ENCODE assay signal across 12 cellular contexts in the genomic region with DNA sequence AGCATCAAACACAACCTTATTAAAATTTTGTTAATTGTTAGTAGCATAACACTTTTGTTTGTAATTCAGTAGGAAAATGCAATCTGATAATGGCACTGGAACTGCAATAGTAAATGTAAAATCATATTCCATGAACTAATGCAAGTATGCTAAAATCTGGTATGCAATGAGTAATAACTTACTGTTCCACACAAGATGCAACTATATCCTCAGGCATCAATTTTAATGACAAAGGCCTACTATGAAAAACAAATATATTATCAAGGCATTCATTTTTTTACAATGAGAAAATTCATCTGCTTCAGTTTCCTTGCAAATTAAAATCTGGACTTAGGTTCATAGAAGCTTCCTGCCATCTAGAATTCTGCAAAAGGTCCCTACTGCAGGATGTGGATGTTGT. TPM values are rescaled to one million over a fixed set of nuclear protein-coding genes. Genes with fewer than 3 reads are reported as not detected.
A peak's percentile ranks its signal among the peaks of the same experiment; 100 is the strongest.
DNase-seq lines count a peak whose midpoint lies in the region; ATAC-seq, FAIRE-seq and TF ChIP-seq lines count a peak whose summit lies in the region.
"Had no signal": no experiment of that assay in that cellular context is flagged by ENCODE, and none has a peak within 500 bp of the region (broad histone marks: within the 10 kb centered on the region; RNA-seq: fewer than 3 reads in every experiment).

No MANE protein-coding gene starts in this region.

- H3K4me3 ChIP-seq in ACC112 (ENCODE audit: low read depth, low read length) (no peak overlapping the region; the same call in 1 of the 2 replicates), GM23338 (no peak overlapping the region), astrocyte (ENCODE audit: insufficient read depth, low read depth, low read length) (no peak overlapping the region), mesenchymal stem cell (ENCODE audit: insufficient read depth in 1 of 2, low read depth in 1 of 2, low read length in 2 of 2) (peak overlapping the region in 1 of 2 experiments; percentile 98), pancreas (no peak overlapping the region)

- intact Hi-C loops in pancreas (cut with DNase I): loop anchor here in 1 of 3 donors (10.0 kb wide), 1 partner anchor 64 kb away; no protein-coding TSS in a partner anchor

- H3K27me3 Mint-ChIP-seq in GM23338 (ENCODE audit: insufficient read depth, low read depth, poor library complexity): peaks cover 9% of the 10 kb centered on the region
- H3K27me3 Mint-ChIP-seq in astrocyte (ENCODE audit: low read depth, unreplicated experiment): no peaks in the 10 kb centered on the region

- ATAC-seq in GM23338 (no peak), GM21786 (IDR thresholded peaks at IDR 0.05; ENCODE audit: unreplicated experiment) (no peak), pancreas (no peak)

- H3K27ac Mint-ChIP-seq in GM23338: no peak overlapping the region
- peak overlapping the region; percentile 16 for H3K27ac Mint-ChIP-seq in astrocyte (ENCODE audit: unreplicated experiment)

- no peak overlapping the region for H3K18ac ChIP-seq in mesenchymal stem cell (ENCODE audit: low read depth in 1 of 2, low read length in 2 of 2)

- H3K79me2 ChIP-seq in ACC112 (ENCODE audit: control insufficient read depth, insufficient read depth, low read length, unreplicated experiment) (peaks cover 16% of the 10 kb centered on the region), GM23338 (replicated peaks; ENCODE audit: insufficient read depth) (peaks cover 30% of the 10 kb centered on the region), astrocyte (ENCODE audit: insufficient read depth, low read length) (peaks cover 30% of the 10 kb centered on the region)

- no peak overlapping the region for H3K23ac ChIP-seq in mesenchymal stem cell (ENCODE audit: low read length in 2 of 2)

- H3K9me3 ChIP-seq in astrocyte (ENCODE audit: insufficient read depth, low read depth, low read length): no peaks in the 10 kb centered on the region
- H3K9me3 ChIP-seq in mesenchymal stem cell (ENCODE audit: control insufficient read depth, low read length): no peaks in the 10 kb centered on the region
- H3K9me3 ChIP-seq in pancreas: no peaks in the 10 kb centered on the region
- H3K9me3 ChIP-seq: left lung had no signal

- H3K36me3 Mint-ChIP-seq in GM23338 (ENCODE audit: low read depth) (no peaks in the 10 kb centered on the region), astrocyte (ENCODE audit: low read depth, unreplicated experiment) (no peaks in the 10 kb centered on the region)

- no peak overlapping the region for H3K4me3 Mint-ChIP-seq in GM23338
- H3K4me3 Mint-ChIP-seq in astrocyte (ENCODE audit: unreplicated experiment): no peak overlapping the region

- no peak overlapping the region for H2BK12ac ChIP-seq in mesenchymal stem cell (ENCODE audit: low read length in 2 of 2)

- FAIRE-seq in astrocyte (lab: Jason Lieb, UNC) (no peak), RCC 7860 (lab: Jason Lieb, UNC) (no peak), pancreas (lab: Jason Lieb, UNC) (no peak)

- no peak overlapping the region for H2BK15ac ChIP-seq in mesenchymal stem cell (ENCODE audit: low read depth, poor library complexity, severe bottlenecking)

- H3K9me3 Mint-ChIP-seq in GM23338 (no peaks in the 10 kb centered on the region), astrocyte (ENCODE audit: unreplicated experiment) (no peaks in the 10 kb centered on the region)

- H3K9ac ChIP-seq in astrocyte (ENCODE audit: low read length): no peak overlapping the region
- H3K9ac ChIP-seq in mesenchymal stem cell (ENCODE audit: low read length): peak overlapping the region; percentile 98

- H3K4ac ChIP-seq in mesenchymal stem cell (ENCODE audit: low read depth in 1 of 2, low read length in 2 of 2): no peak overlapping the region

- H3K4me1 Mint-ChIP-seq in GM23338: peaks cover 28% of the 10 kb centered on the region
- H3K4me1 Mint-ChIP-seq in astrocyte (ENCODE audit: low read depth, unreplicated experiment): peaks cover 10% of the 10 kb centered on the region

- no peaks in the 10 kb centered on the region for H3K9me2 ChIP-seq in GM23338 (ENCODE audit: insufficient read depth)

- H3K79me1 ChIP-seq in mesenchymal stem cell (replicated peaks; ENCODE audit: low read length, poor library complexity, severe bottlenecking): peaks cover 8% of the 10 kb centered on the region

- no peaks in the 10 kb centered on the region for H3F3A ChIP-seq in GM23338 (replicated peaks; ENCODE audit: low read depth)

- H3K27me3 ChIP-seq in ACC112 (ENCODE audit: insufficient read depth, low read length) (peaks cover 14% of the 10 kb centered on the region; the same call in 1 of the 2 replicates), GM23338 (ENCODE audit: insufficient read depth) (no peaks in the 10 kb centered on the region; the same call in 1 of the 2 replicates), astrocyte (ENCODE audit: insufficient read depth, low read length) (no peaks in the 10 kb centered on the region), mesenchymal stem cell (ENCODE audit: control insufficient read depth in 1 of 2, insufficient read depth in 1 of 2, low read length in 2 of 2) (no peaks in the 10 kb centered on the region), pancreas (no peaks in the 10 kb centered on the region)
- H3K27me3 ChIP-seq: left lung had no signal

- no peak overlapping the region for H2BK120ac ChIP-seq in mesenchymal stem cell (ENCODE audit: low read depth, low read length)

- no peak overlapping the region for H4K8ac ChIP-seq in mesenchymal stem cell (ENCODE audit: low read length)

- H3K4me1 ChIP-seq in ACC112 (ENCODE audit: control insufficient read depth, insufficient read depth, low read length, unreplicated experiment) (peaks cover 8% of the 10 kb centered on the region), GM23338 (ENCODE audit: insufficient read depth) (peaks cover 30% of the 10 kb centered on the region), astrocyte (ENCODE audit: insufficient read depth, low read length) (peaks cover 14% of the 10 kb centered on the region), mesenchymal stem cell (ENCODE audit: control insufficient read depth, insufficient read depth, low read depth, low read length) (peaks cover 4% of the 10 kb centered on the region), pancreas (peaks cover 15 to 27% (median 24%) of the 10 kb centered on the region in 3 donors)

- H3K27ac ChIP-seq in ACC112 (ENCODE audit: low read depth, low read length): no peak overlapping the region
- no peak overlapping the region for H3K27ac ChIP-seq in GM23338 (ENCODE audit: low read depth)
- no peak overlapping the region for H3K27ac ChIP-seq in astrocyte (ENCODE audit: low read depth, low read length)
- no peak overlapping the region for H3K27ac ChIP-seq in mesenchymal stem cell (ENCODE audit: low read length, poor library complexity, severe bottlenecking)
- H3K27ac ChIP-seq in pancreas: peak overlapping the region in 1 of 4 donors; percentile 20

- H2BK5ac ChIP-seq in mesenchymal stem cell (ENCODE audit: low read depth, low read length, poor library complexity, severe bottlenecking): no peak overlapping the region

- no peak overlapping the region for H2AK5ac ChIP-seq in mesenchymal stem cell (ENCODE audit: low read length, severe bottlenecking)

- H4K20me1 ChIP-seq in GM23338 (replicated peaks; ENCODE audit: insufficient read depth) (peaks cover 3% of the 10 kb centered on the region; the same call in 1 of the 2 replicates), astrocyte (ENCODE audit: insufficient read depth, low read length) (peaks cover 11% of the 10 kb centered on the region)

- H2AFZ ChIP-seq in ACC112 (ENCODE audit: low read length, unreplicated experiment): peak overlapping the region; percentile 73
- no peak overlapping the region for H2AFZ ChIP-seq in GM23338
- no peak overlapping the region for H2AFZ ChIP-seq in astrocyte (ENCODE audit: low read depth, low read length)
- no peak overlapping the region for H2AFZ ChIP-seq in mesenchymal stem cell (ENCODE audit: low read depth, low read length)

- TF ChIP-seq CTCF in GM23338 (conservative IDR thresholded peaks at IDR 0.05; ENCODE audit: low read depth in 2 of 2) (no peak), astrocyte (IDR thresholded peaks at IDR 0.05; ENCODE audit: insufficient read depth, low read depth, low read length) (no peak), pancreas (IDR thresholded peaks at IDR 0.05) (no peak)

- no peak overlapping the region for H4K91ac ChIP-seq in mesenchymal stem cell (ENCODE audit: low read length)

- 0 out of 2 replicates have a peak overlapping the region, but pooled peaks have one; percentile 91 for H3K4me2 ChIP-seq in GM23338
- H3K4me2 ChIP-seq in astrocyte (ENCODE audit: low read length): peak overlapping the region; percentile 94
- no peak overlapping the region for H3K4me2 ChIP-seq in mesenchymal stem cell (ENCODE audit: low read length, poor library complexity, severe bottlenecking)

- H3K36me3 ChIP-seq in ACC112 (ENCODE audit: insufficient read depth, low read length) (no peaks in the 10 kb centered on the region), GM23338 (ENCODE audit: insufficient read depth) (no peaks in the 10 kb centered on the region), astrocyte (ENCODE audit: insufficient read depth, low read length) (no peaks in the 10 kb centered on the region), mesenchymal stem cell (ENCODE audit: control insufficient read depth in 1 of 2, insufficient read depth in 2 of 2, low read depth in 1 of 2, low read length in 2 of 2) (no peaks in the 10 kb centered on the region), pancreas (no peaks in the 10 kb centered on the region)
- H3K36me3 ChIP-seq: left lung had no signal

- no peak for DNase-seq in GM23338 (ENCODE audit: low spot score)
- DNase-seq in astrocyte (ENCODE audit: low read depth): no peak
- no peak for DNase-seq in mesenchymal stem cell
- DNase-seq in RCC 7860 (ENCODE audit: low spot score): no peak
- no peak for DNase-seq in globus pallidus (ENCODE audit: low spot score)
- DNase-seq in pancreas: no peak
- DNase-seq: KG1, left lung, occipital lobe, T1000 had no signal

- no peak overlapping the region for H3K14ac ChIP-seq in mesenchymal stem cell (ENCODE audit: low read length in 2 of 2)

TF ChIP-seq in GM23338, 12 proteins besides CTCF, POLR2A, EP300 and RAD21 (continues in another document):
- no peak for TF ChIP-seq STAT1 (IDR thresholded peaks at IDR 0.05; ENCODE audit: unreplicated experiment)
- TF ChIP-seq JUNB (IDR thresholded peaks at IDR 0.05; ENCODE audit: unreplicated experiment): no peak

RNA-seq across cellular contexts. Expression of gene NSMCE3, which starts 1.4 kb away (rescaled TPM):
- total RNA-seq in GM23338 (2014; rRNA removed; shearing (Covaris generic)): 9.7 and 11.0 TPM in 2 replicates
- polyA plus RNA-seq in GM23338 (2016; fragmentation: Nextera tagmentation; extraction: Ambion mirVana) (10.0 and 10.5 TPM in 2 replicates), pancreas (1 to 10 TPM; 2.4 to 5.2 TPM)
- total RNA-seq in astrocyte (8.2 and 8.3 TPM in 2 replicates), pancreas (1 to 10 TPM; 1.5 to 3.3 (median 1.9) TPM)
- 8.7 TPM for polyA plus RNA-seq in mesenchymal stem cell (2013, experiment 1 of 2)
- polyA plus RNA-seq in mesenchymal stem cell (2013, experiment 2 of 2): 8.7 TPM
